28 cellular contexts compared by ENCODE assay signal in the genomic region with DNA sequence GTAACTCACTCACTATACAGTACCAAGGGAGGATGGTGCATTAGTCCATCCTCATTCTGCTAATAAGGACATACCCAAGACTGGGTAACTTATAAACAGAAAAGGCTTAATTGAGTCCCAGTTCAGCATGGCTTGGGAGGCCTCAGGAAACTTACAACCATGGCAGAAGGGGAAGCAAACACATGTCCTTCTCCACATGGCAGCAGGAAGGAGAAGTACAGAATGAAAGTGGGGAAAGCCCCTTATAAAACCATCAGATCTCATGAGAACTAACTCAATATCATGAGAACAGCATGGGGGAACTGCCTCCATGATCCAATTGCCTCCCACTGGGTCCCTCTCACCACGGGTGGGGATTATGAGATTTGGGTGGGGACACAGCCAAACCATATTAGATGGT.
"Had no signal": no experiment of that assay in that cellular context is flagged by ENCODE, and none has a peak within 500 bp of the region (broad histone marks: within the 10 kb centered on the region; RNA-seq: fewer than 3 reads in every experiment).

No MANE protein-coding gene starts in this region.

- H3K9me3 ChIP-seq: ovary, right atrium auricular region, right lobe of liver, transverse colon, upper lobe of right lung had no signal

- H3K4me1 ChIP-seq: right lobe of liver, transverse colon, upper lobe of right lung had no signal

- FAIRE-seq: keratinocyte, urothelium cell line had no signal

- H3K27me3 ChIP-seq: ovary, right atrium auricular region, right lobe of liver, transverse colon, upper lobe of right lung had no signal

- H3K27me3 Mint-ChIP-seq: progenitor cell of endocrine pancreas; stimulated activated naive CD8-positive, alpha-beta T cell treated with anti-CD3 and anti-CD28 coated beads, Interleukin-15, amount 100 ng/mL, for 72 hours had no signal

- H3K27ac ChIP-seq: ovary, right lobe of liver, transverse colon had no signal

- H3K27ac Mint-ChIP-seq: mesothelial cell of epicardium; natural killer cell; nephron progenitor cell; progenitor cell of endocrine pancreas; stimulated activated memory B cell treated with anti-CD40 and anti-IgM and Interleukin-4, amounts not matched to agents 10 μg/mL and 1 μg/mL and 100 μg/mL, for 72 hours had no signal

- H3K4me3 Mint-ChIP-seq: mesothelial cell of epicardium; natural killer cell; nephron progenitor cell; stimulated activated memory B cell treated with anti-CD40 and anti-IgM and Interleukin-4, amounts not matched to agents 10 μg/mL and 1 μg/mL and 100 μg/mL, for 72 hours; stimulated activated naive CD8-positive, alpha-beta T cell treated with anti-CD3 and anti-CD28 coated beads, Interleukin-15, amount 100 ng/mL, for 72 hours had no signal

- ATAC-seq: left cardiac atrium; left lobe of liver; lower lobe of right lung; natural killer cell; right lobe of liver; stimulated activated memory B cell treated with anti-CD40 and anti-IgM and Interleukin-4, amounts not matched to agents 10 μg/mL and 1 μg/mL and 100 μg/mL, for 72 hours; stimulated activated naive CD8-positive, alpha-beta T cell treated with anti-CD3 and anti-CD28 coated beads, Interleukin-15, amount 100 ng/mL, for 72 hours; upper lobe of right lung had no signal

- H3K36me3 Mint-ChIP-seq: mesothelial cell of epicardium; natural killer cell; stimulated activated memory B cell treated with anti-CD40 and anti-IgM and Interleukin-4, amounts not matched to agents 10 μg/mL and 1 μg/mL and 100 μg/mL, for 72 hours had no signal

- H3K9me3 Mint-ChIP-seq: mesothelial cell of epicardium, natural killer cell had no signal

- H3K4me1 Mint-ChIP-seq: mesothelial cell of epicardium; naive B cell; natural killer cell; stimulated activated memory B cell treated with anti-CD40 and anti-IgM and Interleukin-4, amounts not matched to agents 10 μg/mL and 1 μg/mL and 100 μg/mL, for 72 hours; stimulated activated naive CD8-positive, alpha-beta T cell treated with anti-CD3 and anti-CD28 coated beads, Interleukin-15, amount 100 ng/mL, for 72 hours had no signal

- H3K36me3 ChIP-seq: lower lobe of right lung, ovary, right atrium auricular region, right lobe of liver, transverse colon, upper lobe of right lung had no signal

- DNase-seq: hippocampal formation; kidney glomerular epithelial cell; left cardiac atrium; lower lobe of right lung; mammary epithelial cell; mesendoderm; naive B cell; natural killer cell; nephron progenitor cell; ovary; right lobe of liver; stimulated activated CD4-positive, alpha-beta T cell treated with anti-CD3 and anti-CD28 coated beads, Interleukin-1b, Interleukin-23, amount 100 ng/mL, for 48 hours; stimulated activated CD4-positive, alpha-beta T cell treated with anti-CD3 and anti-CD28 coated beads, Interleukin-2, amount 100 ng/mL, for 48 hours; stimulated activated CD4-positive, alpha-beta T cell treated with anti-CD3 and anti-CD28 coated beads, Interleukin-4, amount 100 ng/mL, for 4 hours; stimulated activated CD8-positive, alpha-beta memory T cell treated with anti-CD3 and anti-CD28 coated beads, Interleukin-4, amount 100 ng/mL, for 48 hours; stimulated activated naive CD4-positive, alpha-beta T cell treated with Interleukin-2 at 50 U/mL for 16 hours; stimulated activated naive CD8-positive, alpha-beta T cell treated with anti-CD3 and anti-CD28 coated beads, Interleukin-15, amount 100 ng/mL, for 72 hours; substantia nigra; transverse colon; upper lobe of right lung had no signal

- H3K4me2 ChIP-seq: smooth muscle cell had no signal

- H3K4me3 ChIP-seq: lower lobe of right lung, ovary, right atrium auricular region, right lobe of liver, smooth muscle cell, transverse colon, upper lobe of right lung had no signal
